Comparison of ENCODE assay signal across 1 cellular context in the genomic region with DNA sequence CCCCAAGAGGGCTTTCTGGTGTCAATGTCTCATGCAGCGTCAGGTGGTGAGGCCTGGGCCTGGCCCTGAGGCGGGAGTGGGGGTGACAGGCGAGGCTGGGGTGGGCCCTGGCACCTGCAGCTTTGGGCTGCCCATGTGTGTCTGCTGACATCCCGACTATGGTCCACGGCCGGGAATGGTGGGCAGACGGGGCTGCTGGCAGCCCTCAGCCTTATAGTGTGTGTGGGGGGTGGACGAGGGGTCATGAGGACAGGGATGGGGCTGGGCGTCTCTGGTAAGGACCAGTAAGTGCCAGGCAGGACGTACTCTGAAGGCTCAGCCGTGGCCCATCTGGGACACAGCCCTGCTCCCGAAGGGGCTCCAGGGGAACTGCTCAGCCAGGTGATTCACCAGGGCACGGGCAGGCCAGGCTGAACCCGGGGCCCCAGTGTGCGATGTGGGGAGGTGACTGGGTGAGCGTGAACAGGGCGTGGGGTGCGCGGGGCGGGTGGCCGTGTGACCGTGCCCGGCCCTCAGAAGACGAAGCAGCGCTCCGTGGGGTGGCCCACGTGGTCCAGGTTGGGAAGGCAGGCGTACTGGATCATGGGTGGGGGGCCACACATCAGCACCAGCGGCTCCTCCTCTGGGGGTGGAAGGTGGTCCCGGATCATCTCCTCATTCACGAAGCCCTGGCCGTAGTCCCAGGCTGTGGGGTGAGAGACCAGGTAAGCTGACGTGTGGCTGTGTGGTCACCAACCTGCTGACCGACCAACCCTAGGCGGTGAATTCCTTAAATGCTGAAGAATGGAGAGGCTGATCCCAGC.
TF ChIP-seq lines count a peak whose summit lies in the region.

No MANE protein-coding gene starts in this region.

TF ChIP-seq in endothelial cell of umbilical vein, 7 proteins besides CTCF, POLR2A, EP300 and RAD21:
- TF ChIP-seq, protein P1, sequence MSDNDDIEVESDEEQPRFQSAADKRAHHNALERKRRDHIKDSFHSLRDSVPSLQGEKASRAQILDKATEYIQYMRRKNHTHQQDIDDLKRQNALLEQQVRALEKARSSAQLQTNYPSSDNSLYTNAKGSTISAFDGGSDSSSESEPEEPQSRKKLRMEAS (IDR thresholded peaks at IDR 0.05; ENCODE audit: insufficient read depth, insufficient read length), result no peak
TF ChIP-seq in endothelial cell of umbilical vein: peak in this region for 0.
